Comparison of ENCODE assay signal across 11 cellular contexts in the genomic region with DNA sequence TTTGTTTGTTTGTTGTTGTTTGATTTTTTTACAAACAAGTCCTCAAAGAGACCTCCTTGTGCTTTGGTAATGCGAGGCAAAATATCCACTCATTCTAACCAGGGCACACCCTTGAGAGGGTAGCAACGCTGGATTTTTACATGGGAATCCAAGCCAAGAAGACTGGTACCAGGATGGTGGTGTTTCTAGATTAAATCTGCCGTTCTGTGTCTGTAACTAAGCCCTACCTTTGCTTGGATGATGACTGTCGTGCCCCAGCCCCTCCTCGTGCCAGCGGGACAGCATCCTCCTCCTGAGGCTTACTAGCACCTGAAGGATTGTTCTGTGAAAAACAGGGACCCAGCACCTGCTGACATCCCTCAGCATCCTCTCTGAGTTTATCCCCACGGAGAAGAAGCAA. TPM values are rescaled to one million over a fixed set of nuclear protein-coding genes. Genes with fewer than 3 reads are reported as not detected.
DNase-seq lines count a peak whose midpoint lies in the region; ATAC-seq, FAIRE-seq and TF ChIP-seq lines count a peak whose summit lies in the region.
"Had no signal": no experiment of that assay in that cellular context is flagged by ENCODE, and none has a peak within 500 bp of the region (broad histone marks: within the 10 kb centered on the region; RNA-seq: fewer than 3 reads in every experiment).

No MANE protein-coding gene starts in this region.

- no peaks in the 10 kb centered on the region for H3K27me3 ChIP-seq in heart right ventricle
- no peaks in the 10 kb centered on the region for H3K27me3 ChIP-seq in endothelial cell of umbilical vein (ENCODE audit: control insufficient read depth in 2 of 2, insufficient read depth in 2 of 2, low read length in 2 of 2)
- H3K27me3 ChIP-seq in neutrophil, result no peaks in the 10 kb centered on the region

- H3K9me3 ChIP-seq in heart right ventricle, result no peaks in the 10 kb centered on the region
- H3K9me3 ChIP-seq in endothelial cell of umbilical vein (replicated peaks; ENCODE audit: control insufficient read depth, insufficient read depth, low read length), result no peaks in the 10 kb centered on the region
- H3K9me3 ChIP-seq in neutrophil, result no peaks in the 10 kb centered on the region

- POLR2A ChIA-PET in endothelial cell of umbilical vein (lab: Charles Lee), result no interaction called here

- H3K4me2 ChIP-seq in endothelial cell of umbilical vein (ENCODE audit: insufficient read depth, low read length), result peak overlapping the region; percentile 15

- CTCF ChIA-PET in endothelial cell of umbilical vein (lab: Charles Lee), result no interaction called here

- H3K4me1 ChIP-seq in heart right ventricle (peaks cover 0 to 41% (median 13%) of the 10 kb centered on the region in 9 donors), endothelial cell of umbilical vein (ENCODE audit: control insufficient read depth, extremely low read depth, insufficient read depth, low read length) (peaks cover 6% of the 10 kb centered on the region), neutrophil (ENCODE audit: control insufficient read depth in 1 of 2, insufficient read depth in 1 of 2, low read depth in 1 of 2, low read length in 1 of 2) (peaks cover 49 to 50% of the 10 kb centered on the region in 2 experiments)

- H3K36me3 ChIP-seq in heart right ventricle (no peaks in the 10 kb centered on the region), endothelial cell of umbilical vein (ENCODE audit: control insufficient read depth in 2 of 2, extremely low read depth in 1 of 2, insufficient read depth in 2 of 2, low read length in 2 of 2) (no peaks in the 10 kb centered on the region), neutrophil (no peaks in the 10 kb centered on the region)

- DNase-seq in heart right ventricle, result no peak
- no peak for DNase-seq in Right ventricle myocardium superior
- no peak for DNase-seq in endothelial cell of umbilical vein (ENCODE audit: low read depth, low spot score)
- DNase-seq in cerebellar cortex (ENCODE audit: low spot score), result no peak
- DNase-seq in SHP77 (lab: John Stamatoyannopoulos, UW), result no peak
- DNase-seq in activated CD4-positive, alpha-beta T cell treated with anti-CD3 and anti-CD28 coated beads, Interleukin-2, amount 50 U/mL, for 48 hours, result no peak
- DNase-seq: NCI-H1694 treated with DMSO at 0.1 percent for 48 hours, nucleus accumbens had no signal

- H4K20me1 ChIP-seq in endothelial cell of umbilical vein (replicated peaks; ENCODE audit: control insufficient read depth, extremely low read depth, insufficient read depth, low read length), result no peaks in the 10 kb centered on the region

- intact Hi-C loops in heart right ventricle (cut with DNase I), result no loop called here
- intact Hi-C loops in Right ventricle myocardium superior (cut with DNase I), result no loop called here
- intact Hi-C loops in endothelial cell of umbilical vein (cut with micrococcal nuclease), result no loop called here

- peak overlapping the region; percentile 52 for H2AFZ ChIP-seq in endothelial cell of umbilical vein (ENCODE audit: low read depth, low read length)

- H3K79me2 ChIP-seq in endothelial cell of umbilical vein (ENCODE audit: control insufficient read depth, insufficient read depth, low read length), result no peaks in the 10 kb centered on the region

- peak overlapping the region; percentile 20 for H3K9ac ChIP-seq in endothelial cell of umbilical vein (replicated peaks; ENCODE audit: extremely low read depth, insufficient read depth, low read length)

- TF ChIP-seq POLR2A in endothelial cell of umbilical vein (IDR thresholded peaks at IDR 0.05; ENCODE audit: low read depth, low read length), result no peak

- BruUV-seq in endothelial cell of umbilical vein (replicated peaks; lab: Mats Ljungman, UMichigan), result no TSS peak

- dilution Hi-C loops in endothelial cell of umbilical vein (cut with MboI; ENCODE audit: extremely low pct_ligation_motif_present, low sequenced_read_pairs), result no loop called here

- peak overlapping the region in 9 of 10 donors; percentile 12 to 51 (median 36) for H3K4me3 ChIP-seq in heart right ventricle
- peak overlapping the region in 1 of 3 experiments; percentile 3 for H3K4me3 ChIP-seq in endothelial cell of umbilical vein (replicated peaks in 1 of 3; ENCODE audit: insufficient read depth in 1 of 3, low read depth in 1 of 3, low read length in 3 of 3)
- H3K4me3 ChIP-seq in neutrophil (ENCODE audit: low read depth in 1 of 2, low read length in 1 of 2), result no peak overlapping the region

- FAIRE-seq in endothelial cell of umbilical vein (lab: Jason Lieb, UNC), result no peak
- FAIRE-seq: A204.1 had no signal

- H3K27ac ChIP-seq in heart right ventricle, result peak overlapping the region in 7 of 10 donors; percentile 7 to 70 (median 52)
- H3K27ac ChIP-seq in endothelial cell of umbilical vein (ENCODE audit: insufficient read depth, low read depth, low read length), result no peak overlapping the region
- H3K27ac ChIP-seq in neutrophil, result peak overlapping the region; percentile 22

- peak in 1 of 8 donors; percentile 6 for ATAC-seq in heart right ventricle
- ATAC-seq in Right ventricle myocardium superior (ENCODE audit: poor library complexity), result no peak
- no peak for ATAC-seq in HG02885 (IDR thresholded peaks at IDR 0.05; ENCODE audit: poor library complexity, unreplicated experiment)

- TF ChIP-seq CTCF in heart right ventricle (IDR thresholded peaks at IDR 0.05), result no peak
- TF ChIP-seq CTCF in endothelial cell of umbilical vein (IDR thresholded peaks at IDR 0.05; ENCODE audit: extremely low read depth in 1 of 2, insufficient read depth in 1 of 2, low read depth in 1 of 2, low read length in 2 of 2), result no peak
- no peak for TF ChIP-seq CTCF in neutrophil (IDR thresholded peaks at IDR 0.05)

- no peaks in the 10 kb centered on the region for H3K9me1 ChIP-seq in endothelial cell of umbilical vein (replicated peaks; ENCODE audit: control insufficient read depth, extremely low read depth, insufficient read depth, low read length)

- WGBS in heart right ventricle, 2 donors, result 19 to 40% methylated on average over 7 of the region's 7 CpGs

TF ChIP-seq in endothelial cell of umbilical vein, 7 proteins besides CTCF, POLR2A, EP300 and RAD21:
- TF ChIP-seq MYC (IDR thresholded peaks at IDR 0.05; ENCODE audit: low read depth, low read length), result no peak
- no peak for TF ChIP-seq EZH2 (IDR thresholded peaks at IDR 0.05; ENCODE audit: borderline replicate concordance, low read depth, low read length, severe bottlenecking)
- TF ChIP-seq JUN (IDR thresholded peaks at IDR 0.05; ENCODE audit: borderline replicate concordance, insufficient read depth, insufficient read length, low read depth), result no peak
- TF ChIP-seq POLR2AphosphoS5 (IDR thresholded peaks at IDR 0.05; ENCODE audit: insufficient read depth, low read depth, low read length), result no peak
- no peak for TF ChIP-seq FOS (IDR thresholded peaks at IDR 0.05; ENCODE audit: borderline replicate concordance, insufficient read depth, low read length)
- TF ChIP-seq, protein P1, sequence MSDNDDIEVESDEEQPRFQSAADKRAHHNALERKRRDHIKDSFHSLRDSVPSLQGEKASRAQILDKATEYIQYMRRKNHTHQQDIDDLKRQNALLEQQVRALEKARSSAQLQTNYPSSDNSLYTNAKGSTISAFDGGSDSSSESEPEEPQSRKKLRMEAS (IDR thresholded peaks at IDR 0.05; ENCODE audit: insufficient read depth, insufficient read length), result no peak
- TF ChIP-seq GATA2 (IDR thresholded peaks at IDR 0.05; ENCODE audit: insufficient read depth, insufficient read length, low read depth, low read length), result no peak
TF ChIP-seq in endothelial cell of umbilical vein: peak in this region for 0.

RNA-seq across cellular contexts. Expression of gene HSBP1, which starts 5.2 kb away (rescaled TPM):
- 100 to 1,000 TPM; 126 to 178 (median 162) TPM for total RNA-seq in heart right ventricle
- polyA plus RNA-seq in heart right ventricle, result 10 to 100 TPM; 86.7 to 87.3 TPM
- total RNA-seq in Right ventricle myocardium superior, result 175 TPM
- total RNA-seq in endothelial cell of umbilical vein, result 134 and 136 TPM in 2 replicates
- 40.8 and 43.9 TPM in 2 replicates for polyA plus RNA-seq in endothelial cell of umbilical vein
- polyA plus RNA-seq in endothelial cell of umbilical vein (2011; cell fraction: cytosol; rRNA removed), result 84.9 and 96.8 TPM in 2 replicates
- 41.5 and 42.1 TPM in 2 replicates for polyA plus RNA-seq in endothelial cell of umbilical vein (2011; cell fraction: nucleus; rRNA removed)
- 213 and 303 TPM in 2 replicates for polyA plus RNA-seq in endothelial cell of umbilical vein (2012)
- polyA minus RNA-seq in endothelial cell of umbilical vein, result 112 and 134 TPM in 2 replicates
- polyA minus RNA-seq in endothelial cell of umbilical vein (2011; cell fraction: cytosol; rRNA and poly(A)+ RNA removed), result 30.7 TPM
- polyA minus RNA-seq in endothelial cell of umbilical vein (2011; cell fraction: nucleus; rRNA and poly(A)+ RNA removed), result 14.8 and 18.6 TPM in 2 replicates

Comparison
In these comparisons a context has a peak if more than half of its experiments do, and no peak if none do; other contexts are left out.
1. H3K4me3 ChIP-seq: peak in heart right ventricle (9 of 10); none in neutrophil (0 of 2).